Comparison of ENCODE assay signal across 8 cellular contexts in the genomic region with DNA sequence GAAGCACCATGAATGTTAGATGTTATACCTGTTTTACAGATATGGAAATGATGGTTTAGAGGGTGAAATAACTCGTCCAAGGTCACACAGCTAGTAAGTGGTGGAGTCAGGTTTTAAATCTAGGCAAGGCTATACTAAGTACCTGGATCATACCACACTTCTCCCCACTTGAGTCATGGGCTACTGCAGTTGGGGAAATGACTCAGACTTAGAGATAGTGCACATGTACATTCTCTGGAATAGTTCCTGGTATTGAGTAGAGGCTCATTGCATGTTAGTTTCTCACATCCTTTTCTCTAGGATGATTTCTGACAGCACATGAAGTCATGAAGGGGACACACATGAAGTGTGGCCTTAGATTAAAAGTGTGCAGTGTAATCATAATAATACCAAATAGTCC.
DNase-seq lines count a peak whose midpoint lies in the region; ATAC-seq and TF ChIP-seq lines count a peak whose summit lies in the region.

No MANE protein-coding gene starts in this region.

- H3K36me3 Mint-ChIP-seq in activated naive CD8-positive, alpha-beta T cell treated with anti-CD3 and anti-CD28 coated beads, Interleukin-2, amount 50 U/mL, for 24 hours (ENCODE audit: low read depth): peaks cover 16% of the 10 kb centered on the region

- POLR2A ChIA-PET in HEK293T (lab: Yijun Ruan, JAX): no interaction called here

- intact Hi-C loops in Right ventricle myocardium inferior (cut with DNase I): no loop called here

- peaks cover 5% of the 10 kb centered on the region for H3K9me3 Mint-ChIP-seq in activated naive CD8-positive, alpha-beta T cell treated with anti-CD3 and anti-CD28 coated beads, Interleukin-2, amount 50 U/mL, for 24 hours

- H3K4me1 Mint-ChIP-seq in activated naive CD8-positive, alpha-beta T cell treated with anti-CD3 and anti-CD28 coated beads, Interleukin-2, amount 50 U/mL, for 24 hours: peaks cover 58% of the 10 kb centered on the region

- no peaks in the 10 kb centered on the region for H3K27me3 Mint-ChIP-seq in activated naive CD8-positive, alpha-beta T cell treated with anti-CD3 and anti-CD28 coated beads, Interleukin-2, amount 50 U/mL, for 24 hours

- peak overlapping the region; percentile 81 for H3K27ac Mint-ChIP-seq in activated naive CD8-positive, alpha-beta T cell treated with anti-CD3 and anti-CD28 coated beads, Interleukin-2, amount 50 U/mL, for 24 hours

- in situ Hi-C loops in ACHN (cut with HindIII; ENCODE audit: low pct_ligation_motif_present, low pct_unique_long_range_greater_than_20kb, low sequenced_read_pairs): no loop called here

- H3K4me3 Mint-ChIP-seq in activated naive CD8-positive, alpha-beta T cell treated with anti-CD3 and anti-CD28 coated beads, Interleukin-2, amount 50 U/mL, for 24 hours: no peak overlapping the region

- CTCF ChIA-PET in HEK293T (lab: Yijun Ruan, JAX): no interaction called here

- ATAC-seq in GM19328 (IDR thresholded peaks at IDR 0.05; ENCODE audit: unreplicated experiment) (peak; percentile 91), HG03175 (IDR thresholded peaks at IDR 0.05; ENCODE audit: unreplicated experiment) (peak; percentile 89), Right ventricle myocardium inferior (no peak)
- peak; percentile 88 for ATAC-seq in activated naive CD8-positive, alpha-beta T cell treated with anti-CD3 and anti-CD28 coated beads, Interleukin-2, amount 50 U/mL, for 24 hours

- DNase-seq in ACHN: peak; percentile 31
- DNase-seq in activated naive CD8-positive, alpha-beta T cell treated with anti-CD3 and anti-CD28 coated beads, Interleukin-2, amount 50 U/mL, for 24 hours: no peak
- no peak for DNase-seq in stimulated activated CD8-positive, alpha-beta memory T cell treated with anti-CD3 and anti-CD28 coated beads, Interleukin-4, amount 100 ng/mL, for 48 hours
- DNase-seq in HEK293T (ENCODE audit: extremely low spot score): no peak
- no peak for DNase-seq in Right ventricle myocardium inferior (ENCODE audit: missing footprints)
- no peak for DNase-seq in GM19240 (ENCODE audit: insufficient read length, low spot score)

TF ChIP-seq in HEK293T, 16 proteins besides CTCF, POLR2A, EP300 and RAD21:
- TF ChIP-seq SUZ12 (IDR thresholded peaks at IDR 0.05): no peak
- TF ChIP-seq SP1 (IDR thresholded peaks at IDR 0.05): no peak
- TF ChIP-seq HDGF (IDR thresholded peaks at IDR 0.05; ENCODE audit: borderline replicate concordance): no peak
- TF ChIP-seq ELF4 (IDR thresholded peaks at IDR 0.05): no peak
- no peak for TF ChIP-seq LEF1 (IDR thresholded peaks at IDR 0.05; ENCODE audit: borderline replicate concordance)
- no peak for TF ChIP-seq TARDBP (IDR thresholded peaks at IDR 0.05)
- no peak for TF ChIP-seq ARNT (IDR thresholded peaks at IDR 0.05)
- no peak for TF ChIP-seq BHLHE40 (IDR thresholded peaks at IDR 0.05; ENCODE audit: borderline replicate concordance)
- TF ChIP-seq ZNF384 (IDR thresholded peaks at IDR 0.05): no peak
- TF ChIP-seq, protein P1, sequence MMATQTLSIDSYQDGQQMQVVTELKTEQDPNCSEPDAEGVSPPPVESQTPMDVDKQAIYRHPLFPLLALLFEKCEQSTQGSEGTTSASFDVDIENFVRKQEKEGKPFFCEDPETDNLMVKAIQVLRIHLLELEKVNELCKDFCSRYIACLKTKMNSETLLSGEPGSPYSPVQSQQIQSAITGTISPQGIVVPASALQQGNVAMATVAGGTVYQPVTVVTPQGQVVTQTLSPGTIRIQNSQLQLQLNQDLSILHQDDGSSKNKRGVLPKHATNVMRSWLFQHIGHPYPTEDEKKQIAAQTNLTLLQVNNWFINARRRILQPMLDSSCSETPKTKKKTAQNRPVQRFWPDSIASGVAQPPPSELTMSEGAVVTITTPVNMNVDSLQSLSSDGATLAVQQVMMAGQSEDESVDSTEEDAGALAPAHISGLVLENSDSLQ (IDR thresholded peaks at IDR 0.05): no peak
- no peak for TF ChIP-seq FOXA1 (IDR thresholded peaks at IDR 0.05)
- no peak for TF ChIP-seq FOXM1 (IDR thresholded peaks at IDR 0.05; ENCODE audit: borderline replicate concordance)
- TF ChIP-seq CTBP1 (IDR thresholded peaks at IDR 0.05; ENCODE audit: borderline replicate concordance): no peak
- no peak for TF ChIP-seq L3MBTL2 (conservative IDR thresholded peaks at IDR 0.05)
